Comparison of ENCODE assay signal across 20 cellular contexts in genomic region chr10:85862771-85863170, GRCh38.
"Had no signal": no experiment of that assay in that cellular context is flagged by ENCODE, and none has a peak within 500 bp of the region (broad histone marks: within the 10 kb centered on the region; RNA-seq: fewer than 3 reads in every experiment).

No MANE protein-coding gene starts in this region.

- H3K27me3 ChIP-seq: cardiac muscle cell, neural progenitor cell, suprapubic skin, vagina had no signal

- H3K36me3 ChIP-seq: cardiac muscle cell, neural progenitor cell, suprapubic skin, vagina had no signal

- H3K27me3 Mint-ChIP-seq: activated naive CD8-positive, alpha-beta T cell treated with anti-CD3 and anti-CD28 coated beads, Interleukin-2, amount 10 ng/mL, durations not matched to agents 7 days and 5 days had no signal

- H3K9me3 ChIP-seq: psoas muscle, suprapubic skin, vagina had no signal

- DNase-seq: activated CD4-positive, alpha-beta T cell treated with anti-CD3 and anti-CD28 coated beads for 1 hour; activated CD8-positive, alpha-beta memory T cell treated with anti-CD3 and anti-CD28 coated beads for 24 hours; activated CD8-positive, alpha-beta memory T cell treated with anti-CD3 and anti-CD28 coated beads, Interleukin-2, amount 50 U/mL, for 48 hours; activated naive CD8-positive, alpha-beta T cell treated with anti-CD3 and anti-CD28 coated beads, Interleukin-2, amount 10 ng/mL, durations not matched to agents 7 days and 5 days; amygdala; foreskin fibroblast; hippocampal formation; left ventricle myocardium superior; naive thymus-derived CD4-positive, alpha-beta T cell; psoas muscle; right cardiac atrium; stimulated activated naive CD8-positive, alpha-beta T cell treated with anti-CD3 and anti-CD28 coated beads, Interleukin-15, amount 100 ng/mL, for 72 hours; T-cell; trophoblast cell had no signal

- H3K4me1 ChIP-seq: suprapubic skin, vagina had no signal

- H3K4me1 Mint-ChIP-seq: activated naive CD8-positive, alpha-beta T cell treated with anti-CD3 and anti-CD28 coated beads, Interleukin-2, amount 10 ng/mL, durations not matched to agents 7 days and 5 days; memory B cell; naive thymus-derived CD4-positive, alpha-beta T cell; stimulated activated naive CD8-positive, alpha-beta T cell treated with anti-CD3 and anti-CD28 coated beads, Interleukin-15, amount 100 ng/mL, for 72 hours; T-cell had no signal

- ATAC-seq: left ventricle myocardium superior; naive thymus-derived CD4-positive, alpha-beta T cell; psoas muscle; right cardiac atrium; stimulated activated naive CD8-positive, alpha-beta T cell treated with anti-CD3 and anti-CD28 coated beads, Interleukin-15, amount 100 ng/mL, for 72 hours; T-cell had no signal

- H3K4me3 ChIP-seq: cardiac muscle cell, neural progenitor cell, psoas muscle, suprapubic skin, vagina had no signal

- H3K4me3 Mint-ChIP-seq: activated naive CD8-positive, alpha-beta T cell treated with anti-CD3 and anti-CD28 coated beads, Interleukin-2, amount 10 ng/mL, durations not matched to agents 7 days and 5 days; memory B cell; naive thymus-derived CD4-positive, alpha-beta T cell; neural progenitor cell; stimulated activated naive CD8-positive, alpha-beta T cell treated with anti-CD3 and anti-CD28 coated beads, Interleukin-15, amount 100 ng/mL, for 72 hours; T-cell had no signal

- H3K36me3 Mint-ChIP-seq: activated naive CD8-positive, alpha-beta T cell treated with anti-CD3 and anti-CD28 coated beads, Interleukin-2, amount 10 ng/mL, durations not matched to agents 7 days and 5 days; memory B cell; naive thymus-derived CD4-positive, alpha-beta T cell; neural progenitor cell; T-cell had no signal

- H3K27ac ChIP-seq: cardiac muscle cell, neural progenitor cell, psoas muscle, suprapubic skin, vagina, VCaP had no signal

- H3K27ac Mint-ChIP-seq: activated naive CD8-positive, alpha-beta T cell treated with anti-CD3 and anti-CD28 coated beads, Interleukin-2, amount 10 ng/mL, durations not matched to agents 7 days and 5 days; memory B cell; naive thymus-derived CD4-positive, alpha-beta T cell; neural progenitor cell; T-cell had no signal

- H3K9me3 Mint-ChIP-seq: activated naive CD8-positive, alpha-beta T cell treated with anti-CD3 and anti-CD28 coated beads, Interleukin-2, amount 10 ng/mL, durations not matched to agents 7 days and 5 days; memory B cell; neural progenitor cell; stimulated activated naive CD8-positive, alpha-beta T cell treated with anti-CD3 and anti-CD28 coated beads, Interleukin-15, amount 100 ng/mL, for 72 hours had no signal
